ENCODE assay signal across 1 cellular context in the genomic region with DNA sequence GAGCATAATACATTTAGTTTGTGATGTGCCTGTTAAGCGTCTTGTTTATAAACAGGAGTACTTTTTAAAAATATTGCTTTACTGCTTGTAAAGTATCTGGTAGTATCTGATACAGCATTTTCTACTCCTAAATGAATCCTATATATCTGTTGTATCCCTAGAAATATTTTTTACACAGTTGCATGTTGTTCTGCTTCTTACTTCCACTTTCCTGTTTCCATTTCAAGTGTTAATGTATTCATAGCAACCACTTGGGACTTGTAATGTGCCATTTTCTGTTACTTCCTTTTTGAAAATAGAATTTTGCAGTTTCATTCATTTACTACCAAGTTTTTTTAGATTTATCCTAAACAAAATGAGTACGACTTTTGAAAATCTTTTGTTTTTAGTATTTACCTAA.
TF ChIP-seq lines count a peak whose summit lies in the region.

No MANE protein-coding gene starts in this region.

TF ChIP-seq in GM23338, 12 proteins besides CTCF, POLR2A, EP300 and RAD21 (continued from another document):
- TF ChIP-seq ZNF462 (CRISPR knock-in tag; IDR thresholded peaks at IDR 0.05): no peak
- TF ChIP-seq EZH2phosphoT487 (IDR thresholded peaks at IDR 0.05; ENCODE audit: unreplicated experiment): no peak
- TF ChIP-seq CREB1 (CRISPR knock-in tag; IDR thresholded peaks at IDR 0.05; ENCODE audit: low read depth): no peak
